In the genomic region with DNA sequence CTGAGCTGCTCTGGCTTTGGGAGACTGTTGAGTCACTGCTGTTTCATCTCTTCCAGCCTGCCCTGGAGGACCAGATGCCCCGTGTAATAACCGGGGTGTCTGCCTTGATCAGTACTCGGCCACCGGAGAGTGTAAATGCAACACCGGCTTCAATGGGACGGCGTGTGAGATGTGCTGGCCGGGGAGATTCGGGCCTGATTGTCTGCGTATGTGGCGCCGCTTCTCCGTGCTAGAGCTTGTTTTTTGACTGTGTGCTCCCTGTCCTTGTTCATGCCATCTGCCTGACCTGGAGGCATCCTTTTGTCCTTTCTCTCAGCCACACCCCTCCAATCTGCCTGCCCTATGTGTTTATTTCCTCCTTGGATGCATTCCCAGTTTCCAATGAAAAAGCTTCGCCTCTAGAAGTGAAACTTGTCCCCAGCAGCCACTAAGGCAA, we compare ENCODE assay signal across 12 cellular contexts.
DNase-seq lines count a peak whose midpoint lies in the region; TF ChIP-seq lines count a peak whose summit lies in the region.
"Had no signal": no experiment of that assay in that cellular context is flagged by ENCODE, and none has a peak within 500 bp of the region (broad histone marks: within the 10 kb centered on the region; RNA-seq: fewer than 3 reads in every experiment).

No MANE protein-coding gene starts in this region.

- H3K9ac ChIP-seq in neuronal stem cell (ENCODE audit: low read depth, low read length, poor library complexity): no peak overlapping the region

- peak overlapping the region; percentile 25 for H3K18ac ChIP-seq in neuronal stem cell (ENCODE audit: low read length)

- no peak overlapping the region for H4K91ac ChIP-seq in neuronal stem cell (ENCODE audit: low read depth, low read length, poor library complexity)

- TF ChIP-seq POLR2A in tibial nerve (IDR thresholded peaks at IDR 0.05): no peak

- in situ Hi-C loops in HAP-1 (cut with MboI; ENCODE audit: low sequenced_read_pairs): no loop called here

- no peak overlapping the region for H3K27ac ChIP-seq in neuronal stem cell (replicated peaks; ENCODE audit: low read length)
- no peak overlapping the region for H3K27ac ChIP-seq in tibial nerve
- H3K27ac ChIP-seq: cardiac muscle cell had no signal

- no peak overlapping the region for H2BK12ac ChIP-seq in neuronal stem cell (ENCODE audit: low read length)

- H3K4me3 ChIP-seq in choroid plexus epithelial cell (ENCODE audit: low read depth, low read length) (no peak overlapping the region), neuronal stem cell (ENCODE audit: low read length in 2 of 2) (no peak overlapping the region), tibial nerve (no peak overlapping the region), HAP-1 (no peak overlapping the region)
- H3K4me3 ChIP-seq: cardiac muscle cell had no signal

- no peak for TF ChIP-seq EP300 in tibial nerve (IDR thresholded peaks at IDR 0.05)

- H3K23ac ChIP-seq in neuronal stem cell (ENCODE audit: low read depth, low read length, poor library complexity): no peak overlapping the region

- H3K4ac ChIP-seq in neuronal stem cell (ENCODE audit: low read length): no peak overlapping the region

- DNase-seq in GM03348 (ENCODE audit: low spot score) (peak; percentile 12), NCI-H2227 treated with DMSO at 0.1 percent for 48 hours (lab: John Stamatoyannopoulos, UW) (peak; percentile 65), choroid plexus epithelial cell (ENCODE audit: low read depth) (peak; percentile 8), neuronal stem cell (ENCODE audit: low spot score) (no peak), Kasumi-1 (lab: John Stamatoyannopoulos, UW) (no peak), tibial nerve (ENCODE audit: low spot score in 2 of 2) (no peak), HAP-1 (ENCODE audit: low spot score in 2 of 2) (no peak), DMS114 treated with DMSO at 0.1 percent for 48 hours (lab: John Stamatoyannopoulos, UW; ENCODE audit: unreplicated experiment) (no peak)
- DNase-seq: activated CD4-positive, alpha-beta T cell treated with anti-CD3 and anti-CD28 coated beads, Interleukin-2, amount 10 ng/mL, durations not matched to agents 7 days and 5 days; immature natural killer cell; stimulated activated CD4-positive, alpha-beta T cell treated with anti-CD3 and anti-CD28 coated beads, Interleukin-12 subunit alpha, Interleukin-12 subunit beta, amount 100 ng/mL, for 4 hours had no signal

- H3K36me3 ChIP-seq in neuronal stem cell (replicated peaks in 1 of 2; ENCODE audit: control insufficient read depth in 2 of 2, insufficient read depth in 2 of 2, low read length in 2 of 2) (no peaks in the 10 kb centered on the region), tibial nerve (no peaks in the 10 kb centered on the region), HAP-1 (replicated peaks) (no peaks in the 10 kb centered on the region)
- H3K36me3 ChIP-seq: cardiac muscle cell had no signal

- TF ChIP-seq CTCF in choroid plexus epithelial cell (conservative IDR thresholded peaks at IDR 0.05; ENCODE audit: low read depth, low read length): no peak
- TF ChIP-seq CTCF in tibial nerve (IDR thresholded peaks at IDR 0.05): no peak

- H2BK120ac ChIP-seq in neuronal stem cell (ENCODE audit: low read depth, low read length): no peak overlapping the region

- H3K4me2 ChIP-seq in neuronal stem cell (ENCODE audit: insufficient read depth, low read length, poor library complexity, severe bottlenecking): no peak overlapping the region

- no peaks in the 10 kb centered on the region for H3K79me1 ChIP-seq in neuronal stem cell (ENCODE audit: low read depth, low read length)

- H2BK15ac ChIP-seq in neuronal stem cell (ENCODE audit: low read length): no peak overlapping the region

- H3K14ac ChIP-seq in neuronal stem cell (ENCODE audit: low read length): no peak overlapping the region

- WGBS in neuronal stem cell (ENCODE audit: extremely low coverage in 2 of 2, insufficient read length in 2 of 2, insufficient replicate concordance in 1 of 2), 2 donors: no CpG with 5 or more reads among the region's 14 CpGs
- 73 to 82% methylated on average over 14 of the region's 14 CpGs for WGBS in tibial nerve, 2 donors

- H2AK5ac ChIP-seq in neuronal stem cell (ENCODE audit: low read depth, low read length): no peak overlapping the region

- H3K9me3 ChIP-seq in neuronal stem cell (replicated peaks in 1 of 2; ENCODE audit: control insufficient read depth in 2 of 2, insufficient read depth in 1 of 2, low read depth in 1 of 2, low read length in 2 of 2): no peaks in the 10 kb centered on the region
- H3K9me3 ChIP-seq in tibial nerve: no peaks in the 10 kb centered on the region
- no peaks in the 10 kb centered on the region for H3K9me3 ChIP-seq in HAP-1

- no peak overlapping the region for H4K8ac ChIP-seq in neuronal stem cell (ENCODE audit: low read depth, low read length)

- no peak overlapping the region for H2AFZ ChIP-seq in neuronal stem cell (ENCODE audit: low read length)

- H2BK5ac ChIP-seq in neuronal stem cell (ENCODE audit: low read length): no peak overlapping the region

- H3K4me1 ChIP-seq in neuronal stem cell (ENCODE audit: control insufficient read depth in 2 of 2, insufficient read depth in 1 of 2, low read depth in 1 of 2, low read length in 2 of 2) (no peaks in the 10 kb centered on the region), tibial nerve (no peaks in the 10 kb centered on the region), HAP-1 (no peaks in the 10 kb centered on the region)

- no peaks in the 10 kb centered on the region for H3K27me3 ChIP-seq in neuronal stem cell (ENCODE audit: control insufficient read depth in 3 of 3, insufficient read depth in 3 of 3, low read depth in 1 of 3, low read length in 3 of 3)
- no peaks in the 10 kb centered on the region for H3K27me3 ChIP-seq in tibial nerve
- no peaks in the 10 kb centered on the region; the same call in none of the 2 replicates for H3K27me3 ChIP-seq in HAP-1 (ENCODE audit: low read depth)
- H3K27me3 ChIP-seq: cardiac muscle cell had no signal

Comparison
In these comparisons a context has a peak if more than half of its experiments do, and no peak if none do; other contexts are left out.
1. DNase-seq: peak in GM03348 (single experiment), NCI-H2227 treated with DMSO at 0.1 percent for 48 hours (single experiment) and choroid plexus epithelial cell (single experiment); none in neuronal stem cell (single experiment), Kasumi-1 (0 of 2), tibial nerve (0 of 2), HAP-1 (0 of 2) and DMS114 treated with DMSO at 0.1 percent for 48 hours (single experiment).